8 cellular contexts compared by ENCODE assay signal in the genomic region with DNA sequence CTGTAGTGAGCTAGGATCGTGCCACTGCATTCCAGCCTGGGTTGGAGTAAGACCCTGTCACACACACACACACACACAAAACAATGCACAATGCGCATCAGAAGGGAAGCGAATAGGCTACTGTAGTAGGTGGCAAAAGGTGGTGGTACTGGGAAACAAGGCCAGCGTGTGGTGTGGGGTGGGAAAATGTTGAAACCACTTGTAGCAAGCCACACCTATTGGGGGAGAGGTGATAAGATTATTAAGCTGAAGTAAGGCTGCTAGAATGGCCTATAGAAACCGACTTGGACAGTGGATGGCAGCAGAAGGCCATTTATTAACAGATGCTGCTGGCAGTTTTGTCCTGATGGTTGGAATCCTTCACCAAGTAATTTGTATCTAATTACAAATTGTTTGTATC. TPM values are rescaled to one million over a fixed set of nuclear protein-coding genes. Genes with fewer than 3 reads are reported as not detected.
DNase-seq lines count a peak whose midpoint lies in the region; ATAC-seq and TF ChIP-seq lines count a peak whose summit lies in the region.

No MANE protein-coding gene starts in this region.

- H4K5ac ChIP-seq in IMR-90 (ENCODE audit: low read depth, low read length) = no peak overlapping the region

- ATAC-seq in IMR-90 (ENCODE audit: low read depth) (no peak), HG03159 (IDR thresholded peaks at IDR 0.05; ENCODE audit: unreplicated experiment) (no peak), GM19463 (IDR thresholded peaks at IDR 0.05; ENCODE audit: unreplicated experiment) (no peak)

- peak overlapping the region; percentile 18 for H2BK5ac ChIP-seq in IMR-90 (ENCODE audit: low read depth, low read length, poor library complexity, severe bottlenecking)

- DNase-seq in COLO829 (ENCODE audit: low spot score) (peak; percentile 33), IMR-90 (peak; percentile 24), astrocyte of the cerebellum (ENCODE audit: low read depth) (no peak), ecto neural progenitor cell (ENCODE audit: low spot score) (no peak), NCI-H524 treated with DMSO at 0.1 percent for 48 hours (lab: John Stamatoyannopoulos, UW) (no peak)

- no peak overlapping the region for H2AFZ ChIP-seq in IMR-90 (replicated peaks; ENCODE audit: low read length, poor library complexity)

- no peak overlapping the region for H2BK20ac ChIP-seq in IMR-90 (ENCODE audit: low read depth, low read length)

- H2BK120ac ChIP-seq in IMR-90 (ENCODE audit: low read depth, low read length) = no peak overlapping the region

- H3K56ac ChIP-seq in IMR-90 (ENCODE audit: extremely low read depth, insufficient read depth, low read length) = no peak overlapping the region

- BruUV-seq in IMR-90 (replicated peaks; lab: Mats Ljungman, UMichigan) = no TSS peak

- peak overlapping the region; percentile 93 for H3K4me2 ChIP-seq in IMR-90 (ENCODE audit: low read depth, low read length)

- peak overlapping the region; percentile 76; the same call in 1 of the 2 replicates for H3K23ac ChIP-seq in IMR-90 (ENCODE audit: low read depth, low read length)

- TF ChIP-seq POLR2A in IMR-90 (IDR thresholded peaks at IDR 0.05; ENCODE audit: low read depth, low read length) = no peak

- peak overlapping the region; percentile 76 for H2AK5ac ChIP-seq in IMR-90 (ENCODE audit: low read depth, low read length)

- peak overlapping the region; percentile 87; the same call in 1 of the 2 replicates for H3K14ac ChIP-seq in IMR-90 (replicated peaks; ENCODE audit: low read depth, low read length)

- H3K27ac ChIP-seq in IMR-90 (ENCODE audit: insufficient read depth, low read length) (no peak overlapping the region), muscle layer of duodenum (ENCODE audit: low read length) (no peak overlapping the region)

- no peak overlapping the region for H3K18ac ChIP-seq in IMR-90 (ENCODE audit: low read depth, low read length)

- peak overlapping the region; percentile 66 for H2AK9ac ChIP-seq in IMR-90 (replicated peaks; ENCODE audit: low read depth, low read length, poor library complexity)

- no peak overlapping the region for H4K91ac ChIP-seq in IMR-90 (ENCODE audit: insufficient read depth, low read depth, low read length)

- H3K9me1 ChIP-seq in IMR-90 (ENCODE audit: insufficient read depth, low read length) = peaks cover 10% of the 10 kb centered on the region; the same call in 1 of the 2 replicates

- POLR2A ChIA-PET in IMR-90 (lab: Charles Lee; ENCODE audit: unreplicated experiment) = no interaction called here

- no peak overlapping the region for H2BK15ac ChIP-seq in IMR-90 (ENCODE audit: low read depth, low read length)

- peak overlapping the region; percentile 78 for H3K9ac ChIP-seq in IMR-90 (ENCODE audit: low read depth, low read length)

- peaks cover 0 to 54% of the 10 kb centered on the region in 2 experiments; a peak in 2 of 4 replicates for H3K79me1 ChIP-seq in IMR-90 (ENCODE audit: low read depth in 1 of 2, low read length in 2 of 2)

- H3K36me3 ChIP-seq in IMR-90 (ENCODE audit: control insufficient read depth, insufficient read depth, low read length) = peaks cover 38% of the 10 kb centered on the region
- H3K36me3 ChIP-seq in muscle layer of duodenum (ENCODE audit: control insufficient read depth in 1 of 2, insufficient read depth in 2 of 2, low read length in 2 of 2) = peaks cover 25 to 33% of the 10 kb centered on the region in 2 donors

- peaks cover 25% of the 10 kb centered on the region for H4K20me1 ChIP-seq in IMR-90 (ENCODE audit: insufficient read depth, low read length)

- dilution Hi-C loops in IMR-90 (cut with HindIII; ENCODE audit: low sequenced_read_pairs, unreplicated experiment) = no loop called here

- TF ChIP-seq RAD21 in IMR-90 (IDR thresholded peaks at IDR 0.05; ENCODE audit: low read length) = 0 out of 2 replicates have a peak, but pooled peaks have one; percentile 19

- H4K8ac ChIP-seq in IMR-90 (ENCODE audit: low read depth in 2 of 2, low read length in 2 of 2) = no peak overlapping the region

- intact Hi-C loops in IMR-90 (cut with micrococcal nuclease) = no loop called here

- WGBS in IMR-90 (ENCODE audit: extremely low coverage in 2 of 2, insufficient read length in 1 of 2), 2 experiments = 33% methylated on average over 1 of the region's 5 CpGs; no CpG with 5 or more reads in 1 of the 2 experiments

- H3K27me3 ChIP-seq in IMR-90 (ENCODE audit: control insufficient read depth, insufficient read depth, low read length) (no peaks in the 10 kb centered on the region), muscle layer of duodenum (ENCODE audit: low read depth, low read length) (no peaks in the 10 kb centered on the region)

- CTCF ChIA-PET in IMR-90 (lab: Yijun Ruan, JAX) = no interaction called here

- 0 out of 2 replicates have a peak overlapping the region, but pooled peaks have one; percentile 25 for H3K4ac ChIP-seq in IMR-90 (ENCODE audit: low read depth, low read length)

- H3K9me3 ChIP-seq in IMR-90 (ENCODE audit: control insufficient read depth, insufficient read depth, low read length) = no peaks in the 10 kb centered on the region
- no peaks in the 10 kb centered on the region for H3K9me3 ChIP-seq in muscle layer of duodenum (ENCODE audit: control insufficient read depth in 1 of 2, low read length in 2 of 2)

- in situ Hi-C loops in IMR-90 (cut with MboI; ENCODE audit: low sequenced_read_pairs) = no loop called here
- in situ Hi-C loops in astrocyte of the cerebellum (cut with HindIII; ENCODE audit: low sequenced_read_pairs) = no loop called here

- H3K4me1 ChIP-seq in IMR-90 (ENCODE audit: control insufficient read depth, insufficient read depth, low read length) (peaks cover 7% of the 10 kb centered on the region), muscle layer of duodenum (ENCODE audit: control insufficient read depth in 1 of 2, insufficient read depth in 2 of 2, low read length in 2 of 2) (peaks cover 7 to 36% of the 10 kb centered on the region in 2 donors)

- 0 out of 2 replicates have a peak, but pooled peaks have one; percentile 27 for TF ChIP-seq CTCF in IMR-90 (conservative IDR thresholded peaks at IDR 0.05; ENCODE audit: low read depth, low read length)
- peak; percentile 2 for TF ChIP-seq CTCF in astrocyte of the cerebellum (IDR thresholded peaks at IDR 0.05; ENCODE audit: low read depth, low read length, missing control alignments)

- H3K4me3 ChIP-seq in IMR-90 (ENCODE audit: insufficient read depth, low read depth, low read length) (peak overlapping the region; percentile 72), astrocyte of the cerebellum (ENCODE audit: low read depth, low read length) (peak overlapping the region; percentile 78), muscle layer of duodenum (ENCODE audit: low read depth in 1 of 2, low read length in 2 of 2) (peak overlapping the region; percentile 27 to 29)

TF ChIP-seq in IMR-90, 13 proteins besides CTCF, POLR2A, EP300 and RAD21:
- TF ChIP-seq FOS (IDR thresholded peaks at IDR 0.05; ENCODE audit: low read depth, low read length) (no peak), MAFK (IDR thresholded peaks at IDR 0.05; ENCODE audit: low read depth, low read length) (no peak), CHD1 (IDR thresholded peaks at IDR 0.05; ENCODE audit: low read depth, low read length) (no peak), CEBPB (IDR thresholded peaks at IDR 0.05; ENCODE audit: low read depth, low read length) (no peak), RFX5 (IDR thresholded peaks at IDR 0.05; ENCODE audit: low read depth, low read length) (no peak), NFE2L2 (IDR thresholded peaks at IDR 0.05; ENCODE audit: low read depth, low read length) (no peak), RCOR1 (IDR thresholded peaks at IDR 0.05; ENCODE audit: insufficient replicate concordance, low read length) (no peak), MAZ (IDR thresholded peaks at IDR 0.05; ENCODE audit: borderline replicate concordance, low read depth, low read length) (no peak)
- TF ChIP-seq, protein P1, sequence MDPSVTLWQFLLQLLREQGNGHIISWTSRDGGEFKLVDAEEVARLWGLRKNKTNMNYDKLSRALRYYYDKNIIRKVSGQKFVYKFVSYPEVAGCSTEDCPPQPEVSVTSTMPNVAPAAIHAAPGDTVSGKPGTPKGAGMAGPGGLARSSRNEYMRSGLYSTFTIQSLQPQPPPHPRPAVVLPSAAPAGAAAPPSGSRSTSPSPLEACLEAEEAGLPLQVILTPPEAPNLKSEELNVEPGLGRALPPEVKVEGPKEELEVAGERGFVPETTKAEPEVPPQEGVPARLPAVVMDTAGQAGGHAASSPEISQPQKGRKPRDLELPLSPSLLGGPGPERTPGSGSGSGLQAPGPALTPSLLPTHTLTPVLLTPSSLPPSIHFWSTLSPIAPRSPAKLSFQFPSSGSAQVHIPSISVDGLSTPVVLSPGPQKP (IDR thresholded peaks at IDR 0.05; ENCODE audit: borderline replicate concordance, low read depth, low read length) = no peak
TF ChIP-seq in IMR-90: peak in this region for 0.

RNA-seq across cellular contexts. Expression of a gene that starts 7.2 kb away (rescaled TPM):
- 11.5 and 13.9 TPM in 2 replicates for total RNA-seq in IMR-90 (2012; rRNA removed)
- 21.0 and 24.9 TPM in 2 replicates for polyA plus RNA-seq in IMR-90 (2012; rRNA removed)
- polyA plus RNA-seq in IMR-90 (2012; cell fraction: cytosol; rRNA removed) = 25.6 and 36.2 TPM in 2 replicates
- 5.7 and 15.2 TPM in 2 replicates for polyA plus RNA-seq in IMR-90 (2012; cell fraction: nucleus; rRNA removed; ENCODE audit: low replicate concordance)

RNA-seq across cellular contexts. Expression of a gene that starts 10.8 kb away (rescaled TPM):
- total RNA-seq in IMR-90 (2012; rRNA removed) = 16.8 and 16.9 TPM in 2 replicates
- polyA plus RNA-seq in IMR-90 (2012; rRNA removed) = 103 and 119 TPM in 2 replicates
- polyA plus RNA-seq in IMR-90 (2012; cell fraction: cytosol; rRNA removed) = 27.6 and 89.3 TPM in 2 replicates
- polyA plus RNA-seq in IMR-90 (2012; cell fraction: nucleus; rRNA removed; ENCODE audit: low replicate concordance) = 319 and 862 TPM in 2 replicates

RNA-seq across cellular contexts. Expression of a gene that starts 30.5 kb away (rescaled TPM):
- 66.4 and 74.2 TPM in 2 replicates for total RNA-seq in IMR-90 (2012; rRNA removed)
- 84.2 and 88.9 TPM in 2 replicates for polyA plus RNA-seq in IMR-90 (2012; rRNA removed)
- polyA plus RNA-seq in IMR-90 (2012; cell fraction: cytosol; rRNA removed) = 40.7 and 47.2 TPM in 2 replicates
- polyA plus RNA-seq in IMR-90 (2012; cell fraction: nucleus; rRNA removed; ENCODE audit: low replicate concordance) = 163 and 208 TPM in 2 replicates

RNA-seq across cellular contexts. Expression of a gene that starts 36.8 kb away (rescaled TPM):
- total RNA-seq in IMR-90 (2012; rRNA removed) = 5.6 TPM in 2 replicates
- polyA plus RNA-seq in IMR-90 (2012; rRNA removed) = 14.6 and 16.5 TPM in 2 replicates
- 10.2 and 12.8 TPM in 2 replicates for polyA plus RNA-seq in IMR-90 (2012; cell fraction: cytosol; rRNA removed)
- 61.0 and 69.6 TPM in 2 replicates for polyA plus RNA-seq in IMR-90 (2012; cell fraction: nucleus; rRNA removed; ENCODE audit: low replicate concordance)

Comparison
In these comparisons a context has a peak if more than half of its experiments do, and no peak if none do; other contexts are left out.
1. DNase-seq: peak in COLO829 (single experiment) and IMR-90 (single experiment); none in astrocyte of the cerebellum (single experiment), ecto neural progenitor cell (single experiment) and NCI-H524 treated with DMSO at 0.1 percent for 48 hours (single experiment).
2. H3K4me3 ChIP-seq: peak in every context shown above with its lines; median percentile 78 in astrocyte of the cerebellum; 72 in IMR-90; 28 in muscle layer of duodenum.